ENCODE assay signal across 39 cellular contexts in genomic region chr10:101176577-101176976, GRCh38. TPM values are rescaled to one million over a fixed set of nuclear protein-coding genes. Genes with fewer than 3 reads are reported as not detected.
"Had no signal": no experiment of that assay in that cellular context is flagged by ENCODE, and none has a peak within 500 bp of the region (broad histone marks: within the 10 kb centered on the region; RNA-seq: fewer than 3 reads in every experiment).

No MANE protein-coding gene starts in this region.

- H3K36me3 ChIP-seq: ascending aorta, cardiac muscle cell, WERI-Rb-1 had no signal

- H3K4me1 ChIP-seq: ascending aorta had no signal

- H3K36me3 Mint-ChIP-seq: brain had no signal

- H3K27ac Mint-ChIP-seq: activated CD4-positive, alpha-beta memory T cell treated with anti-CD3 and anti-CD28 coated beads, Interleukin-2, amount 10 ng/mL, durations not matched to agents 7 days and 5 days; activated CD4-positive, alpha-beta T cell treated with anti-CD3 and anti-CD28 coated beads for 36 hours; activated CD4-positive, alpha-beta T cell treated with anti-CD3 and anti-CD28 coated beads, Interleukin-2, amount 10 ng/mL, durations not matched to agents 7 days and 5 days; activated CD8-positive, alpha-beta memory T cell treated with anti-CD3 and anti-CD28 coated beads, Interleukin-2, amount 10 ng/mL, durations not matched to agents 7 days and 5 days; activated CD8-positive, alpha-beta T cell treated with anti-CD3 and anti-CD28 coated beads, Interleukin-2, amount 10 ng/mL, durations not matched to agents 7 days and 5 days; activated naive CD4-positive, alpha-beta T cell treated with anti-CD3 and anti-CD28 coated beads, Interleukin-2, amount 10 ng/mL, durations not matched to agents 7 days and 5 days; activated naive CD4-positive, alpha-beta T cell treated with anti-CD3 and anti-CD28 coated beads, Interleukin-2, amount 50 U/mL, for 24 hours; activated naive CD8-positive, alpha-beta T cell; activated naive CD8-positive, alpha-beta T cell treated with anti-CD3 and anti-CD28 coated beads, Interleukin-2, amount 10 ng/mL, durations not matched to agents 7 days and 5 days; activated naive CD8-positive, alpha-beta T cell treated with anti-CD3 and anti-CD28 coated beads, Interleukin-2, amount 50 U/mL, for 24 hours; activated T-cell treated with anti-CD3 and anti-CD28 coated beads, Interleukin-2, amount 50 U/mL, for 24 hours; activated T-helper 2 cell treated with anti-CD3 and anti-CD28 coated beads, Interferon-gamma antibody, Interleukin-2, Interleukin-4, amounts not matched to agents 10 μg/mL and 5 μg/mL and 100 μg/mL, durations not matched to agents 14 hours and 24 hours and 36 hours; brain; T-helper 1 cell treated with Interleukin-12 subunit alpha and Interleukin-12 subunit beta and Interleukin-4 antibody, amounts not matched to agents 30 μg/mL and 1 μg/mL, for 36 hours; T-helper 2 cell treated with Interferon-gamma antibody and Interleukin-4, amounts not matched to agents 5 μg/mL and 100 μg/mL, for 36 hours; WTC11 had no signal

- DNase-seq: activated CD4-positive, alpha-beta memory T cell treated with anti-CD3 and anti-CD28 coated beads, Interleukin-2, amount 10 ng/mL, durations not matched to agents 7 days and 5 days; activated CD4-positive, alpha-beta T cell treated with anti-CD3 and anti-CD28 coated beads for 1 hour; activated CD4-positive, alpha-beta T cell treated with anti-CD3 and anti-CD28 coated beads for 36 hours; activated CD4-positive, alpha-beta T cell treated with anti-CD3 and anti-CD28 coated beads for 48 hours; activated CD4-positive, alpha-beta T cell treated with anti-CD3 and anti-CD28 coated beads, Interleukin-2, amount 10 ng/mL, durations not matched to agents 7 days and 5 days; activated CD4-positive, alpha-beta T cell treated with anti-CD3 and anti-CD28 coated beads, Interleukin-2, amount 50 U/mL, for 48 hours; activated CD4-positive, CD25-positive, alpha-beta regulatory T cell; activated CD8-positive, alpha-beta memory T cell treated with anti-CD3 and anti-CD28 coated beads for 24 hours; activated CD8-positive, alpha-beta memory T cell treated with anti-CD3 and anti-CD28 coated beads, Interleukin-2, amount 10 ng/mL, durations not matched to agents 7 days and 5 days; activated CD8-positive, alpha-beta memory T cell treated with anti-CD3 and anti-CD28 coated beads, Interleukin-2, amount 50 U/mL, for 48 hours; activated CD8-positive, alpha-beta T cell treated with anti-CD3 and anti-CD28 coated beads, Interleukin-2, amount 10 ng/mL, durations not matched to agents 7 days and 5 days; activated effector memory CD4-positive, alpha-beta T cell treated with Interleukin-2 at 50 U/mL for 16 hours; activated gamma-delta T cell; activated naive CD4-positive, alpha-beta T cell treated with anti-CD3 and anti-CD28 coated beads, Interleukin-2, amount 10 ng/mL, durations not matched to agents 7 days and 5 days; activated naive CD4-positive, alpha-beta T cell treated with Interleukin-2 at 50 U/mL for 16 hours; activated naive CD8-positive, alpha-beta T cell treated with anti-CD3 and anti-CD28 coated beads, Interleukin-2, amount 10 ng/mL, durations not matched to agents 7 days and 5 days; activated naive CD8-positive, alpha-beta T cell treated with anti-CD3 and anti-CD28 coated beads, Interleukin-2, amount 50 U/mL, for 24 hours; activated T-cell treated with anti-CD3 and anti-CD28 coated beads, Interleukin-2, amount 50 U/mL, for 24 hours; activated T-cell treated with anti-CD3 and anti-CD28 coated beads, Interleukin-2, amount 50 U/mL, for 48 hours; amygdala; anterior cingulate cortex; caudate nucleus; cerebellar nuclear complex; T-helper 2 cell; T-helper 9 cell; WERI-Rb-1 had no signal

- H3K4me1 Mint-ChIP-seq: activated CD4-positive, alpha-beta memory T cell treated with anti-CD3 and anti-CD28 coated beads, Interleukin-2, amount 10 ng/mL, durations not matched to agents 7 days and 5 days; activated CD4-positive, alpha-beta T cell treated with anti-CD3 and anti-CD28 coated beads for 36 hours; activated CD4-positive, alpha-beta T cell treated with anti-CD3 and anti-CD28 coated beads, Interleukin-2, amount 10 ng/mL, durations not matched to agents 7 days and 5 days; activated CD8-positive, alpha-beta memory T cell treated with anti-CD3 and anti-CD28 coated beads, Interleukin-2, amount 10 ng/mL, durations not matched to agents 7 days and 5 days; activated naive CD4-positive, alpha-beta T cell treated with anti-CD3 and anti-CD28 coated beads, Interleukin-2, amount 10 ng/mL, durations not matched to agents 7 days and 5 days; activated naive CD4-positive, alpha-beta T cell treated with anti-CD3 and anti-CD28 coated beads, Interleukin-2, amount 50 U/mL, for 24 hours; activated naive CD8-positive, alpha-beta T cell treated with anti-CD3 and anti-CD28 coated beads, Interleukin-2, amount 50 U/mL, for 24 hours; brain; central memory CD8-positive, alpha-beta T cell; WTC11 had no signal

- H3K4me3 Mint-ChIP-seq: activated CD4-positive, alpha-beta memory T cell treated with anti-CD3 and anti-CD28 coated beads, Interleukin-2, amount 10 ng/mL, durations not matched to agents 7 days and 5 days; activated CD4-positive, alpha-beta T cell treated with anti-CD3 and anti-CD28 coated beads for 36 hours; activated CD4-positive, alpha-beta T cell treated with anti-CD3 and anti-CD28 coated beads, Interleukin-2, amount 10 ng/mL, durations not matched to agents 7 days and 5 days; activated CD8-positive, alpha-beta memory T cell treated with anti-CD3 and anti-CD28 coated beads, Interleukin-2, amount 10 ng/mL, durations not matched to agents 7 days and 5 days; activated CD8-positive, alpha-beta T cell treated with anti-CD3 and anti-CD28 coated beads, Interleukin-2, amount 10 ng/mL, durations not matched to agents 7 days and 5 days; activated naive CD4-positive, alpha-beta T cell treated with anti-CD3 and anti-CD28 coated beads, Interleukin-2, amount 10 ng/mL, durations not matched to agents 7 days and 5 days; activated naive CD4-positive, alpha-beta T cell treated with anti-CD3 and anti-CD28 coated beads, Interleukin-2, amount 50 U/mL, for 24 hours; activated naive CD8-positive, alpha-beta T cell; activated naive CD8-positive, alpha-beta T cell treated with anti-CD3 and anti-CD28 coated beads, Interleukin-2, amount 10 ng/mL, durations not matched to agents 7 days and 5 days; activated naive CD8-positive, alpha-beta T cell treated with anti-CD3 and anti-CD28 coated beads, Interleukin-2, amount 50 U/mL, for 24 hours; activated T-cell treated with anti-CD3 and anti-CD28 coated beads, Interleukin-2, amount 50 U/mL, for 24 hours; brain; central memory CD8-positive, alpha-beta T cell; T-helper 1 cell treated with Interleukin-12 subunit alpha and Interleukin-12 subunit beta and Interleukin-4 antibody, amounts not matched to agents 30 μg/mL and 1 μg/mL, for 36 hours; T-helper 2 cell treated with Interferon-gamma antibody and Interleukin-4, amounts not matched to agents 5 μg/mL and 100 μg/mL, for 36 hours; WTC11 had no signal

- H3K27ac ChIP-seq: ascending aorta, cardiac muscle cell, WERI-Rb-1 had no signal

- H3K27me3 ChIP-seq: ascending aorta, cardiac muscle cell had no signal

- H3K4me3 ChIP-seq: ascending aorta, cardiac muscle cell had no signal

RNA-seq across cellular contexts. Expression of gene TLX1, which starts 45.5 kb away (rescaled TPM):
- total RNA-seq: activated CD4-positive, alpha-beta memory T cell treated with anti-CD3 and anti-CD28 coated beads, Interleukin-2, amount 10 ng/mL, durations not matched to agents 7 days and 5 days; activated CD4-positive, alpha-beta T cell treated with anti-CD3 and anti-CD28 coated beads for 36 hours; activated CD4-positive, alpha-beta T cell treated with anti-CD3 and anti-CD28 coated beads, Interleukin-2, amount 10 ng/mL, durations not matched to agents 7 days and 5 days; activated CD8-positive, alpha-beta memory T cell treated with anti-CD3 and anti-CD28 coated beads, Interleukin-2, amount 10 ng/mL, durations not matched to agents 7 days and 5 days; activated CD8-positive, alpha-beta T cell treated with anti-CD3 and anti-CD28 coated beads, Interleukin-2, amount 10 ng/mL, durations not matched to agents 7 days and 5 days; activated naive CD8-positive, alpha-beta T cell treated with anti-CD3 and anti-CD28 coated beads, Interleukin-2, amount 10 ng/mL, durations not matched to agents 7 days and 5 days; activated T-helper 2 cell treated with anti-CD3 and anti-CD28 coated beads, Interferon-gamma antibody, Interleukin-2, Interleukin-4, amounts not matched to agents 10 μg/mL and 5 μg/mL and 100 μg/mL, durations not matched to agents 14 hours and 24 hours and 36 hours; ascending aorta; bronchial epithelial cell; chondrocyte had no signal

RNA-seq across cellular contexts. Expression of gene LBX1, which starts 52.7 kb away (rescaled TPM):
- total RNA-seq: activated CD4-positive, alpha-beta memory T cell treated with anti-CD3 and anti-CD28 coated beads, Interleukin-2, amount 10 ng/mL, durations not matched to agents 7 days and 5 days; activated CD4-positive, alpha-beta T cell treated with anti-CD3 and anti-CD28 coated beads for 36 hours; activated CD4-positive, alpha-beta T cell treated with anti-CD3 and anti-CD28 coated beads, Interleukin-2, amount 10 ng/mL, durations not matched to agents 7 days and 5 days; activated CD8-positive, alpha-beta memory T cell treated with anti-CD3 and anti-CD28 coated beads, Interleukin-2, amount 10 ng/mL, durations not matched to agents 7 days and 5 days; activated CD8-positive, alpha-beta T cell treated with anti-CD3 and anti-CD28 coated beads, Interleukin-2, amount 10 ng/mL, durations not matched to agents 7 days and 5 days; activated naive CD8-positive, alpha-beta T cell treated with anti-CD3 and anti-CD28 coated beads, Interleukin-2, amount 10 ng/mL, durations not matched to agents 7 days and 5 days; activated T-helper 2 cell treated with anti-CD3 and anti-CD28 coated beads, Interferon-gamma antibody, Interleukin-2, Interleukin-4, amounts not matched to agents 10 μg/mL and 5 μg/mL and 100 μg/mL, durations not matched to agents 14 hours and 24 hours and 36 hours; ascending aorta; bronchial epithelial cell; cardiac muscle cell; chondrocyte; WTC11 had no signal
- polyA plus RNA-seq: adipose tissue, cardiac muscle cell had no signal
